In genomic region chr10:70594161-70594560, GRCh38 we compare ENCODE assay signal across 13 cellular contexts.
"Had no signal": no experiment of that assay in that cellular context is flagged by ENCODE, and none has a peak within 500 bp of the region (broad histone marks: within the 10 kb centered on the region; RNA-seq: fewer than 3 reads in every experiment).

No MANE protein-coding gene starts in this region.

- H3K9me3 Mint-ChIP-seq: activated naive CD4-positive, alpha-beta T cell treated with anti-CD3 and anti-CD28 coated beads, Interleukin-2, amount 50 U/mL, for 24 hours; naive thymus-derived CD8-positive, alpha-beta T cell had no signal

- DNase-seq: amygdala; brain microvascular endothelial cell; cerebellar nuclear complex; dermis blood vessel endothelial cell; naive thymus-derived CD8-positive, alpha-beta T cell; occipital lobe; psoas muscle; spleen; stimulated activated naive CD4-positive, alpha-beta T cell treated with Interleukin-2 at 50 U/mL for 16 hours; T-helper 9 cell had no signal

- H3K27ac Mint-ChIP-seq: activated naive CD4-positive, alpha-beta T cell treated with anti-CD3 and anti-CD28 coated beads, Interleukin-2, amount 50 U/mL, for 24 hours had no signal

- ATAC-seq: esophagus mucosa, psoas muscle, sciatic nerve had no signal

- H3K27me3 Mint-ChIP-seq: activated naive CD4-positive, alpha-beta T cell treated with anti-CD3 and anti-CD28 coated beads, Interleukin-2, amount 50 U/mL, for 24 hours had no signal
